9 cellular contexts compared by ENCODE assay signal in genomic region chr6:35470663-35471120, GRCh38. TPM values are rescaled to one million over a fixed set of nuclear protein-coding genes. Genes with fewer than 3 reads are reported as not detected.
A peak's percentile ranks its signal among the peaks of the same experiment; 100 is the strongest.
DNase-seq lines count a peak whose midpoint lies in the region; ATAC-seq, FAIRE-seq and TF ChIP-seq lines count a peak whose summit lies in the region.
"Had no signal": no experiment of that assay in that cellular context is flagged by ENCODE, and none has a peak within 500 bp of the region (broad histone marks: within the 10 kb centered on the region; RNA-seq: fewer than 3 reads in every experiment).

No MANE protein-coding gene starts in this region.

- 66 to 73% methylated on average over 3 of the region's 3 CpGs for WGBS in pancreas, 2 donors

- intact Hi-C loops in pancreas (cut with DNase I), result no loop called here

- H3K36me3 ChIP-seq in OCI-LY1 (ENCODE audit: insufficient read depth, low read length), result peaks cover 62% of the 10 kb centered on the region
- peaks cover 14 to 53% of the 10 kb centered on the region in 2 donors for H3K36me3 ChIP-seq in duodenal mucosa (ENCODE audit: control insufficient read depth in 1 of 2, insufficient read depth in 2 of 2, low read length in 2 of 2)
- peaks cover 0 to 18% (median 0%) of the 10 kb centered on the region in 3 donors for H3K36me3 ChIP-seq in pancreas

- H3K4me3 Mint-ChIP-seq in osteocyte (ENCODE audit: unreplicated experiment), result peak overlapping the region; percentile 98

- H3K4me2 ChIP-seq in OCI-LY1 (ENCODE audit: low read length), result peak overlapping the region; percentile 99

- TF ChIP-seq CTCF in OCI-LY1 (IDR thresholded peaks at IDR 0.05; ENCODE audit: low read length) (no peak), osteocyte (IDR thresholded peaks at IDR 0.05) (no peak), pancreas (IDR thresholded peaks at IDR 0.05) (no peak)

- H3K27ac ChIP-seq in OCI-LY1 (ENCODE audit: low read depth, low read length, poor library complexity, severe bottlenecking), result peak overlapping the region; percentile 22
- no peak overlapping the region for H3K27ac ChIP-seq in duodenal mucosa (ENCODE audit: low read depth, low read length)
- no peak overlapping the region for H3K27ac ChIP-seq in pancreas

- H3K27me3 ChIP-seq in OCI-LY1 (ENCODE audit: insufficient read depth, low read length), result no peaks in the 10 kb centered on the region
- H3K27me3 ChIP-seq in duodenal mucosa (ENCODE audit: control insufficient read depth in 1 of 2, insufficient read depth in 2 of 2, low read length in 2 of 2), result no peaks in the 10 kb centered on the region
- H3K27me3 ChIP-seq in pancreas, result no peaks in the 10 kb centered on the region

- peak overlapping the region; percentile 99; the same call in 1 of the 2 replicates for H3K9ac ChIP-seq in OCI-LY1 (ENCODE audit: low read length)
- H3K9ac ChIP-seq in duodenal mucosa (ENCODE audit: low read depth in 1 of 2, low read length in 2 of 2), result peak overlapping the region; percentile 25 to 79

- H3K36me3 Mint-ChIP-seq in osteocyte (ENCODE audit: unreplicated experiment), result peaks cover 22% of the 10 kb centered on the region

- peak overlapping the region; percentile 98 for H3K27ac Mint-ChIP-seq in osteocyte (ENCODE audit: unreplicated experiment)

- peaks cover 15% of the 10 kb centered on the region; the same call in 1 of the 2 replicates for H3F3A ChIP-seq in OCI-LY1 (ENCODE audit: insufficient read depth, low read length)

- H4K20me1 ChIP-seq in OCI-LY1 (ENCODE audit: insufficient read depth, low read length), result no peaks in the 10 kb centered on the region

- ATAC-seq in GM19035 (IDR thresholded peaks at IDR 0.05; ENCODE audit: unreplicated experiment) (no peak), pancreas (no peak)

- no peaks in the 10 kb centered on the region for H3K9me3 ChIP-seq in OCI-LY1 (ENCODE audit: low read length)
- H3K9me3 ChIP-seq in duodenal mucosa (ENCODE audit: control insufficient read depth in 1 of 2, low read length in 2 of 2), result no peaks in the 10 kb centered on the region
- no peaks in the 10 kb centered on the region for H3K9me3 ChIP-seq in pancreas

- H3K79me2 ChIP-seq in OCI-LY1 (ENCODE audit: insufficient read depth, low read length), result peaks cover 13% of the 10 kb centered on the region; the same call in 1 of the 2 replicates

- H3K4me1 Mint-ChIP-seq in osteocyte (ENCODE audit: unreplicated experiment), result peaks cover 39% of the 10 kb centered on the region

- no peaks in the 10 kb centered on the region for H3K9me3 Mint-ChIP-seq in osteocyte (ENCODE audit: unreplicated experiment)

- FAIRE-seq in urothelium cell line (lab: Jason Lieb, UNC) (no peak), pancreas (lab: Jason Lieb, UNC) (no peak)

- H2AFZ ChIP-seq in OCI-LY1 (ENCODE audit: low read length), result no peak overlapping the region

- no peaks in the 10 kb centered on the region for H3K27me3 Mint-ChIP-seq in osteocyte (ENCODE audit: unreplicated experiment)

- no peaks in the 10 kb centered on the region for H3K9me2 ChIP-seq in OCI-LY1 (ENCODE audit: low read depth, low read length)

- H3K4me3 ChIP-seq in GM08714 (ENCODE audit: low read length) (peak overlapping the region; percentile 90; the same call in 1 of the 2 replicates), OCI-LY1 (ENCODE audit: low read depth, low read length, poor library complexity, severe bottlenecking) (peak overlapping the region; percentile 87), duodenal mucosa (ENCODE audit: low read depth in 1 of 2, low read length in 2 of 2) (no peak overlapping the region), pancreas (peak overlapping the region in 1 of 4 donors; percentile 90)

- DNase-seq in osteocyte (ENCODE audit: extremely low spot score, unreplicated experiment), result no peak
- DNase-seq in urothelium cell line (ENCODE audit: low spot score), result no peak
- no peak for DNase-seq in NCI-H187 treated with DMSO at 0.1 percent for 48 hours (lab: John Stamatoyannopoulos, UW)
- DNase-seq in pancreas, result no peak
- DNase-seq: activated CD4-positive, alpha-beta T cell treated with anti-CD3 and anti-CD28 coated beads, Interleukin-2, amount 50 U/mL, for 1 hour had no signal

- H3K4me1 ChIP-seq in OCI-LY1 (ENCODE audit: insufficient read depth, low read length, severe bottlenecking), result peaks cover 36% of the 10 kb centered on the region
- H3K4me1 ChIP-seq in duodenal mucosa (ENCODE audit: control insufficient read depth in 1 of 2, insufficient read depth in 2 of 2, low read length in 2 of 2), result peaks cover 22 to 26% of the 10 kb centered on the region in 2 donors
- H3K4me1 ChIP-seq in pancreas, result peaks cover 0 to 15% (median 0%) of the 10 kb centered on the region in 3 donors

RNA-seq across cellular contexts. Expression of gene RPL10A, which starts 2.5 kb away (rescaled TPM):
- total RNA-seq in osteocyte (1,177 and 1,245 TPM in 2 replicates), pancreas (1,000 to 10,000 TPM in 1 of 6 donors, 100 to 1,000 TPM in 5; 474 to 1,265 (median 898) TPM)
- polyA plus RNA-seq in pancreas, result 1,000 to 10,000 TPM in 1 of 2 donors, 100 to 1,000 TPM in 1; 429 to 1,039 TPM

RNA-seq across cellular contexts. Expression of gene FANCE, which starts 18.6 kb away (rescaled TPM):
- 7.8 TPM in 2 replicates for total RNA-seq in osteocyte
- 1 to 10 TPM; 2.0 to 4.0 (median 2.7) TPM for total RNA-seq in pancreas
- polyA plus RNA-seq in pancreas, result 1 to 10 TPM; 1.7 to 2.1 TPM

RNA-seq across cellular contexts. Expression of gene TEAD3, which starts 26.2 kb away (rescaled TPM):
- 43.1 and 44.8 TPM in 2 replicates for total RNA-seq in osteocyte
- total RNA-seq in pancreas, result 10 to 100 TPM in 1 of 6 donors, 1 to 10 TPM in 5; 3.0 to 10.0 (median 4.1) TPM
- 1 to 10 TPM; 8.5 to 9.7 TPM for polyA plus RNA-seq in pancreas

RNA-seq across cellular contexts. Expression of gene TULP1, which starts 42.0 kb away (rescaled TPM):
- total RNA-seq in osteocyte (not detected in 2 replicates), pancreas (not detected)
- under 1 TPM in 1 of 2 donors, not detected in 1; 0.28 TPM for polyA plus RNA-seq in pancreas

Comparison
In these comparisons a context has a peak if more than half of its experiments do, and no peak if none do; other contexts are left out.
1. H3K4me3 ChIP-seq: peak in GM08714 (single experiment) and OCI-LY1 (single experiment); none in duodenal mucosa (0 of 2).